In the genomic region with DNA sequence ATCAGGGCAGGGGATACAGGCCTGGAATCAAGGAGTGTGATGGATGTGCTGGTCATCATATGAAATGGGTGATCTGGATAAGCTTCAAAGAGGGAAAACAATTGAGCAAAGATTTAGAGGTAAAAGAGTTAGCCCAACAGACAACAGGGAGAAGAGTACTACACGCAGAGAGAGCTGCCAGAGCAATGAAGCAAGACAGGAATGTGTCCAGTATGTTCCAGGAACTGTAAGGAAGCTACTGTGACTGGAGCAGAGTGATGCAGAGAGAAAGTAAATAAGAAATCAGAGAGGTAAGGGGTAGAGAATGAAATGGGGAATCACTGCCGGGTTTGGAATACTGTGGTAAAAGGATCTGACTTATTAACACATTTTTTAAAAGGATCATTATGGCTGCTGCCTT, we compare ENCODE assay signal across 22 cellular contexts.
"Had no signal": no experiment of that assay in that cellular context is flagged by ENCODE, and none has a peak within 500 bp of the region (broad histone marks: within the 10 kb centered on the region; RNA-seq: fewer than 3 reads in every experiment).

No MANE protein-coding gene starts in this region.

- H3K27me3 ChIP-seq: esophagus muscularis mucosa, gastrocnemius medialis, pancreas, right lobe of liver, suprapubic skin, tibial nerve, upper lobe of right lung, vagina had no signal

- H3K27ac Mint-ChIP-seq: naive thymus-derived CD4-positive, alpha-beta T cell; nephron progenitor cell; progenitor cell of endocrine pancreas; stimulated activated effector memory CD8-positive, alpha-beta T cell treated with anti-CD3 and anti-CD28 coated beads, Interleukin-12 subunit alpha, Interleukin-12 subunit beta, amount 100 ng/mL, for 72 hours had no signal

- H3K9me3 ChIP-seq: esophagus muscularis mucosa, gastrocnemius medialis, pancreas, right lobe of liver, suprapubic skin, tibial nerve, upper lobe of right lung, vagina had no signal

- H3K9me3 Mint-ChIP-seq: nephron progenitor cell had no signal

- H3K36me3 Mint-ChIP-seq: naive thymus-derived CD4-positive, alpha-beta T cell; stimulated activated effector memory CD8-positive, alpha-beta T cell treated with anti-CD3 and anti-CD28 coated beads, Interleukin-12 subunit alpha, Interleukin-12 subunit beta, amount 100 ng/mL, for 72 hours had no signal

- H3K4me3 ChIP-seq: esophagus muscularis mucosa, gastrocnemius medialis, pancreas, right lobe of liver, suprapubic skin, tibial nerve, upper lobe of right lung, vagina had no signal

- H3K4me1 ChIP-seq: esophagus muscularis mucosa, gastrocnemius medialis, pancreas, right lobe of liver, suprapubic skin, tibial nerve, upper lobe of right lung, vagina had no signal

- ATAC-seq: gastrocnemius medialis; left colon; naive thymus-derived CD4-positive, alpha-beta T cell; pancreas; right lobe of liver; stimulated activated effector memory CD8-positive, alpha-beta T cell treated with anti-CD3 and anti-CD28 coated beads, Interleukin-12 subunit alpha, Interleukin-12 subunit beta, amount 100 ng/mL, for 72 hours; stimulated activated naive CD8-positive, alpha-beta T cell treated with anti-CD3 and anti-CD28 coated beads, Interleukin-15, Interleukin-2, amounts not matched to agents 100 U/mL and 50 U/mL, for 24 hours; upper lobe of right lung had no signal

- H3K27ac ChIP-seq: esophagus muscularis mucosa, gastrocnemius medialis, pancreas, right lobe of liver, suprapubic skin, tibial nerve, upper lobe of right lung, vagina had no signal

- H3K4me3 Mint-ChIP-seq: naive thymus-derived CD4-positive, alpha-beta T cell; nephron progenitor cell; stimulated activated effector memory CD8-positive, alpha-beta T cell treated with anti-CD3 and anti-CD28 coated beads, Interleukin-12 subunit alpha, Interleukin-12 subunit beta, amount 100 ng/mL, for 72 hours had no signal

- H3K4me1 Mint-ChIP-seq: naive thymus-derived CD4-positive, alpha-beta T cell; stimulated activated effector memory CD8-positive, alpha-beta T cell treated with anti-CD3 and anti-CD28 coated beads, Interleukin-12 subunit alpha, Interleukin-12 subunit beta, amount 100 ng/mL, for 72 hours had no signal

- DNase-seq: effector memory CD4-positive, alpha-beta T cell; gastrocnemius medialis; glutamatergic neuron; islet precursor cell; left colon; mesendoderm; naive thymus-derived CD4-positive, alpha-beta T cell; nephron progenitor cell; nucleus accumbens; pancreas; retina; right lobe of liver; stimulated activated CD4-positive, alpha-beta T cell treated with anti-CD3 and anti-CD28 coated beads, Interleukin-4, amount 100 ng/mL, for 1 hour; stimulated activated CD8-positive, alpha-beta memory T cell treated with anti-CD3 and anti-CD28 coated beads, Interleukin-4, amount 100 ng/mL, for 48 hours; stimulated activated naive CD8-positive, alpha-beta T cell treated with anti-CD3 and anti-CD28 coated beads, Interleukin-15, Interleukin-2, amounts not matched to agents 100 U/mL and 50 U/mL, for 24 hours; upper lobe of right lung had no signal

- H3K36me3 ChIP-seq: esophagus muscularis mucosa, gastrocnemius medialis, pancreas, right lobe of liver, suprapubic skin, tibial nerve, upper lobe of right lung, vagina had no signal

- H3K27me3 Mint-ChIP-seq: progenitor cell of endocrine pancreas had no signal
